ENCODE assay signal across 2 cellular contexts in the genomic region with DNA sequence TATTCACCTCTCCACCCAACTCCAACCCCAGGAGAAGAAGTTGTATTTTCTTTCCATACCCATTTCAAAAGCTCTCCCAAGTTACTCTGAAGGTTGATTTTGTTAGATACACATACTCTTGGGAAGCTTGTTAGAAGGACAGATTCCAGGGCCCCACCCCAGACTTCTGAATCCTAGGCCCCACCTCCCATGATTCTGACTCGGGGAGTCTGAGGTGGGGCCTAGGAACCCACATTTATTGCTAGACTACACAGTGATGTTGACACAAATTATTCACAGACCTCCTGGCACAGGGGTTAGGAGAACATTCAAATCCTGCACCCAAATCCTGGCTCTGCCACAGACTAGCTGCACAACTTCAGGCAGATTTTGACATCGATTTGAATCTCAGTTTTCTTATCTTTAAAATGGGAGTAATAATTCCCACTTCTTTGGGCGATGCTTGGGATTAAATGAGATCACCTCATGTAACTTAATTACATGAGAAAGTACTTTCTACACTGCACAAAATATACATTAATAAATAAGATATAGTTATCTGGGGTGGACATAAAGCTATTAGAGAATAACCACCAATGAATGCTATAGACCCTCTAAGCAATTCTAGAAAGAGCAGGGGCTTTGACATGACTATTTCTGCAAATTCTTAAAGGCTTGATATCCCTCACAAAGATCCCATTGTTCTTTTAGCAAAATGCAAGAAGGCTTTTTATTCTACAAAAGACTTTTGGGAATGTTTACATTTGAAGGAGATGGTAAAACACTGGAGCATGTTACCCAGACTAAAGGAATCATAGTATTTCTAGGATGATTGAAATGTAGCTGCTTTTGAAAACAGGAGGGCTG.
TF ChIP-seq lines count a peak whose summit lies in the region.

No MANE protein-coding gene starts in this region.

TF ChIP-seq in endothelial cell of umbilical vein, 7 proteins besides CTCF, POLR2A, EP300 and RAD21:
- TF ChIP-seq, protein P1, sequence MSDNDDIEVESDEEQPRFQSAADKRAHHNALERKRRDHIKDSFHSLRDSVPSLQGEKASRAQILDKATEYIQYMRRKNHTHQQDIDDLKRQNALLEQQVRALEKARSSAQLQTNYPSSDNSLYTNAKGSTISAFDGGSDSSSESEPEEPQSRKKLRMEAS (IDR thresholded peaks at IDR 0.05; ENCODE audit: insufficient read depth, insufficient read length), result no peak
- no peak for TF ChIP-seq EZH2 (IDR thresholded peaks at IDR 0.05; ENCODE audit: borderline replicate concordance, low read depth, low read length, severe bottlenecking)
- TF ChIP-seq MYC (IDR thresholded peaks at IDR 0.05; ENCODE audit: low read depth, low read length), result no peak
- no peak for TF ChIP-seq POLR2AphosphoS5 (IDR thresholded peaks at IDR 0.05; ENCODE audit: insufficient read depth, low read depth, low read length)
- no peak for TF ChIP-seq JUN (IDR thresholded peaks at IDR 0.05; ENCODE audit: borderline replicate concordance, insufficient read depth, insufficient read length, low read depth)

TF ChIP-seq in HepG2, 621 proteins besides CTCF, POLR2A, EP300 and RAD21:
- TF ChIP-seq ZFX (CRISPR knock-in tag; IDR thresholded peaks at IDR 0.05; ENCODE audit: low read depth) (no peak), ZNF629 (CRISPR knock-in tag; conservative IDR thresholded peaks at IDR 0.05) (peak; percentile 80)
TF ChIP-seq in HepG2: peak in this region for 1.
